37 cellular contexts compared by ENCODE assay signal in the genomic region with DNA sequence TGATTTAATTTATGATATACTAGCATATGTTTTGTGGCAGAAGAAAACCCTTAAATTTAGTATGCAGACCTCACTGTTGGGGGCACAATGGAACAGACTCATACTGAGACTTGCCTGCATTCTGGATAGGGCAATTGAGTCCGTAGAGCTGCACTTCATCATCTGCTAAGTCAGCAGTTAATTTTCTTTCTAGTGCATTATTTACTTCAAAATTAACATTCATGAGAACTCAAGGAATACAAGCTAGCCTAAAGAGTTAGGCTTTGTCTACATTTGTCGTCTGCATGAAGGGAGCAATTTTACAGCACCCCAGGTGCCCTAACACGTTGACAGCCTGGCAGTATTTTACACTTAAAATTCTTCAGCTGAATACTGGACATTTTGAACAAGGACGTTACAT.
"Had no signal": no experiment of that assay in that cellular context is flagged by ENCODE, and none has a peak within 500 bp of the region (broad histone marks: within the 10 kb centered on the region; RNA-seq: fewer than 3 reads in every experiment).

No MANE protein-coding gene starts in this region.

- H3K27me3 ChIP-seq: adrenal gland, body of pancreas, MG63, Peyer's patch, SJSA1 had no signal

- H3K4me3 ChIP-seq: adrenal gland, body of pancreas, MG63, Peyer's patch, SJSA1 had no signal

- ATAC-seq: activated CD4-positive, alpha-beta T cell treated with anti-CD3 and anti-CD28 coated beads for 36 hours; activated CD4-positive, CD25-positive, alpha-beta regulatory T cell treated with anti-CD3 and anti-CD28 coated beads, Interleukin-2, amount 50 U/mL, for 24 hours; activated naive CD4-positive, alpha-beta T cell treated with anti-CD3 and anti-CD28 coated beads, Interleukin-2, amount 50 U/mL, for 72 hours; activated T-cell treated with anti-CD3 and anti-CD28 coated beads, Interleukin-2, amount 50 U/mL, for 4 hours; body of pancreas; PC-3; WTC11 had no signal

- H3K9me3 ChIP-seq: adrenal gland, body of pancreas, MG63, Peyer's patch, SJSA1, SK-N-SH had no signal

- H3K9me3 Mint-ChIP-seq: activated CD4-positive, alpha-beta T cell treated with anti-CD3 and anti-CD28 coated beads, Interleukin-2, amount 10 ng/mL, durations not matched to agents 7 days and 5 days had no signal

- H3K4me2 ChIP-seq: SK-N-SH had no signal

- H3K9ac ChIP-seq: SK-N-SH had no signal

- H3K36me3 Mint-ChIP-seq: activated naive CD4-positive, alpha-beta T cell treated with anti-CD3 and anti-CD28 coated beads, Interleukin-2, amount 50 U/mL, for 72 hours had no signal

- H3K27ac Mint-ChIP-seq: activated CD4-positive, alpha-beta T cell treated with anti-CD3 and anti-CD28 coated beads for 36 hours; activated CD4-positive, alpha-beta T cell treated with anti-CD3 and anti-CD28 coated beads, Interleukin-2, amount 10 ng/mL, durations not matched to agents 7 days and 5 days; activated naive CD4-positive, alpha-beta T cell treated with anti-CD3 and anti-CD28 coated beads for 36 hours; activated naive CD4-positive, alpha-beta T cell treated with anti-CD3 and anti-CD28 coated beads, Interleukin-2, amount 50 U/mL, for 72 hours; activated T-helper 1 cell treated with anti-CD3 and anti-CD28 coated beads, Interleukin-12 subunit alpha, Interleukin-12 subunit beta, Interleukin-2, Interleukin-4 antibody, amounts not matched to agents 30 ng/mL and 10 ng/mL and 1 ng/mL, durations not matched to agents 14 hours and 24 hours and 36 hours; T-helper 1 cell treated with Interleukin-12 subunit alpha and Interleukin-12 subunit beta and Interleukin-4 antibody, amounts not matched to agents 30 μg/mL and 1 μg/mL, for 36 hours; T-helper 2 cell treated with Interferon-gamma antibody and Interleukin-4, amounts not matched to agents 5 μg/mL and 100 μg/mL, for 36 hours; WTC11 had no signal

- FAIRE-seq: astrocyte, bronchial epithelial cell, TTC549 had no signal

- H3K27me3 Mint-ChIP-seq: activated CD4-positive, alpha-beta T cell treated with anti-CD3 and anti-CD28 coated beads for 36 hours; activated CD4-positive, alpha-beta T cell treated with anti-CD3 and anti-CD28 coated beads, Interleukin-2, amount 10 ng/mL, durations not matched to agents 7 days and 5 days had no signal

- H3K36me3 ChIP-seq: adrenal gland, MG63, Peyer's patch, SJSA1 had no signal

- H3K4me1 Mint-ChIP-seq: activated CD4-positive, alpha-beta T cell treated with anti-CD3 and anti-CD28 coated beads for 36 hours; activated CD4-positive, alpha-beta T cell treated with anti-CD3 and anti-CD28 coated beads, Interleukin-2, amount 10 ng/mL, durations not matched to agents 7 days and 5 days; WTC11 had no signal

- H3K4me1 ChIP-seq: adrenal gland, body of pancreas, Peyer's patch, SJSA1 had no signal

- DNase-seq: activated CD4-positive, alpha-beta T cell treated with anti-CD3 and anti-CD28 coated beads for 36 hours; activated CD4-positive, alpha-beta T cell treated with anti-CD3 and anti-CD28 coated beads, Interleukin-2, amount 10 ng/mL, durations not matched to agents 7 days and 5 days; activated CD4-positive, alpha-beta T cell treated with anti-CD3 and anti-CD28 coated beads, Interleukin-2, amount 50 U/mL, for 48 hours; activated CD8-positive, alpha-beta memory T cell treated with anti-CD3 and anti-CD28 coated beads, Interleukin-2, amount 50 U/mL, for 4 hours; activated gamma-delta T cell treated with Interleukin-2 at 50 U/mL for 16 hours; activated naive CD4-positive, alpha-beta T cell treated with anti-CD3 and anti-CD28 coated beads for 36 hours; activated T-cell treated with anti-CD3 and anti-CD28 coated beads for 4 hours; activated T-cell treated with anti-CD3 and anti-CD28 coated beads, Interleukin-2, amount 50 U/mL, for 4 hours; adrenal gland; body of pancreas; caudate nucleus; Kasumi-1; MG63; NCI-H1048; NCI-H1105 treated with DMSO at 0.1 percent for 48 hours; NCI-H1436; NCI-H1694; NCI-H1930; NCI-H2081 treated with DMSO at 0.1 percent for 48 hours; NCI-H226; NCI-H446 treated with DMSO at 0.1 percent for 48 hours; NCI-H524 treated with DMSO at 0.1 percent for 48 hours; PC-3; Peyer's patch; RPMI8226; SHP77 treated with DMSO at 0.1 percent for 48 hours; SK-N-SH had no signal

- H3K4me3 Mint-ChIP-seq: activated CD4-positive, alpha-beta T cell treated with anti-CD3 and anti-CD28 coated beads for 36 hours; activated CD4-positive, alpha-beta T cell treated with anti-CD3 and anti-CD28 coated beads, Interleukin-2, amount 10 ng/mL, durations not matched to agents 7 days and 5 days; activated naive CD4-positive, alpha-beta T cell treated with anti-CD3 and anti-CD28 coated beads for 36 hours; activated T-cell treated with anti-CD3 and anti-CD28 coated beads, Interleukin-2, amount 50 U/mL, for 4 hours; activated T-helper 1 cell treated with anti-CD3 and anti-CD28 coated beads, Interleukin-12 subunit alpha, Interleukin-12 subunit beta, Interleukin-2, Interleukin-4 antibody, amounts not matched to agents 30 ng/mL and 10 ng/mL and 1 ng/mL, durations not matched to agents 14 hours and 24 hours and 36 hours; T-helper 1 cell treated with Interleukin-12 subunit alpha and Interleukin-12 subunit beta and Interleukin-4 antibody, amounts not matched to agents 30 μg/mL and 1 μg/mL, for 36 hours; T-helper 2 cell treated with Interferon-gamma antibody and Interleukin-4, amounts not matched to agents 5 μg/mL and 100 μg/mL, for 36 hours; WTC11 had no signal

- H3K27ac ChIP-seq: adrenal gland, body of pancreas, Peyer's patch, SJSA1 had no signal
